In genomic region chr22:36608987-36609386, GRCh38 we compare ENCODE assay signal across 20 cellular contexts.
DNase-seq lines count a peak whose midpoint lies in the region; ATAC-seq and TF ChIP-seq lines count a peak whose summit lies in the region.
"Had no signal": no experiment of that assay in that cellular context is flagged by ENCODE, and none has a peak within 500 bp of the region (broad histone marks: within the 10 kb centered on the region; RNA-seq: fewer than 3 reads in every experiment).

No MANE protein-coding gene starts in this region.

- peaks cover 6% of the 10 kb centered on the region; the same call in 1 of the 2 replicates for H3K4me1 ChIP-seq in iPS DF 6.9 (ENCODE audit: control insufficient read depth, insufficient read depth, low read length)
- peaks cover 5% of the 10 kb centered on the region for H3K4me1 ChIP-seq in neural progenitor cell
- peaks cover 12% of the 10 kb centered on the region for H3K4me1 ChIP-seq in testis
- peaks cover 15% of the 10 kb centered on the region for H3K4me1 ChIP-seq in PC-9 (replicated peaks; ENCODE audit: insufficient read depth)
- H3K4me1 ChIP-seq: BLaER1 had no signal

- no peak for TF ChIP-seq CTCF in WTC11 (IDR thresholded peaks at IDR 0.05)
- no peak for TF ChIP-seq CTCF in neural progenitor cell (IDR thresholded peaks at IDR 0.05)
- TF ChIP-seq CTCF in testis (IDR thresholded peaks at IDR 0.05), result no peak
- no peak for TF ChIP-seq CTCF in PC-9 (conservative IDR thresholded peaks at IDR 0.05)

- no peak overlapping the region for H2AFZ ChIP-seq in neural progenitor cell (replicated peaks)
- H2AFZ ChIP-seq in PC-9, result no peak overlapping the region

- peaks cover 28% of the 10 kb centered on the region for H3K4me1 Mint-ChIP-seq in WTC11
- H3K4me1 Mint-ChIP-seq in neural progenitor cell, result peaks cover 6% of the 10 kb centered on the region

- H3K27me3 ChIP-seq in iPS DF 6.9 (ENCODE audit: control insufficient read depth, insufficient read depth, low read length) (no peaks in the 10 kb centered on the region; the same call in 1 of the 2 replicates), neural progenitor cell (no peaks in the 10 kb centered on the region), testis (no peaks in the 10 kb centered on the region), PC-9 (ENCODE audit: insufficient read depth, low read depth) (peaks cover 100% of the 10 kb centered on the region)
- H3K27me3 ChIP-seq: BLaER1 had no signal

- CTCF ChIA-PET in WTC11 (lab: Charles Lee), result interaction anchor here (1.5 kb wide), 1 partner anchor 45 kb away, joined by 3 read pairs; no protein-coding TSS in a partner anchor
- CTCF ChIA-PET in PC-9 (lab: Charles Lee), result interaction anchor here (0.7 kb wide), 1 partner anchor 247 kb away, joined by 4 read pairs; no protein-coding TSS in a partner anchor

- no peaks in the 10 kb centered on the region for H3K36me3 Mint-ChIP-seq in WTC11
- no peaks in the 10 kb centered on the region for H3K36me3 Mint-ChIP-seq in neural progenitor cell

- H3K36me3 ChIP-seq in iPS DF 6.9 (ENCODE audit: control insufficient read depth, insufficient read depth, low read length), result no peaks in the 10 kb centered on the region
- H3K36me3 ChIP-seq in neural progenitor cell, result no peaks in the 10 kb centered on the region
- H3K36me3 ChIP-seq in testis (ENCODE audit: low read depth, missing control alignments), result no peaks in the 10 kb centered on the region
- no peaks in the 10 kb centered on the region for H3K36me3 ChIP-seq in PC-9 (ENCODE audit: low read depth)
- H3K36me3 ChIP-seq: BLaER1 had no signal

- ATAC-seq in WTC11 (peak; percentile 77), GM18907 (IDR thresholded peaks at IDR 0.05; ENCODE audit: unreplicated experiment) (no peak)
- ATAC-seq: GM12878, HCT116 had no signal

- no peaks in the 10 kb centered on the region for H3F3A ChIP-seq in neural progenitor cell (ENCODE audit: low read depth)
- H3F3A ChIP-seq in PC-9 (ENCODE audit: insufficient read depth, low read depth), result no peaks in the 10 kb centered on the region

- H3K27ac ChIP-seq in iPS DF 6.9 (ENCODE audit: low read length), result no peak overlapping the region
- no peak overlapping the region for H3K27ac ChIP-seq in neural progenitor cell
- no peak overlapping the region for H3K27ac ChIP-seq in testis
- H3K27ac ChIP-seq in PC-9, result no peak overlapping the region
- H3K27ac ChIP-seq: BLaER1, SK-N-MC had no signal

- H3K9me3 Mint-ChIP-seq in WTC11 (no peaks in the 10 kb centered on the region), neural progenitor cell (no peaks in the 10 kb centered on the region)
- H3K9me3 Mint-ChIP-seq: CD4-positive, alpha-beta T cell had no signal

- no TSS peak for BruUV-seq in PC-9 (replicated peaks; lab: Mats Ljungman, UMichigan)

- intact Hi-C loops in testis (cut with DNase I; ENCODE audit: low total_unique reads) (no loop called here), PC-9 (cut with micrococcal nuclease; ENCODE audit: unreplicated experiment) (loop anchor here (5.0 kb wide), 1 partner anchor 33 kb away; no protein-coding TSS in a partner anchor)

- POLR2A ChIA-PET in WTC11 (lab: Charles Lee), result no interaction called here
- POLR2A ChIA-PET in PC-9 (lab: Charles Lee; ENCODE audit: unreplicated experiment), result interaction anchor here (1.0 kb wide), 1 partner anchor 79 kb away, joined by 17 read pairs; no protein-coding TSS in a partner anchor

- no peak overlapping the region for H3K9ac ChIP-seq in neural progenitor cell
- H3K9ac ChIP-seq: BLaER1 had no signal

- DNase-seq in WTC11 (ENCODE audit: low spot score) (no peak), iPS DF 6.9 (ENCODE audit: low read depth, low spot score) (peak; percentile 9), neural progenitor cell (ENCODE audit: low spot score) (no peak), testis (no peak), PC-9 (no peak), globus pallidus (ENCODE audit: low spot score) (no peak)
- DNase-seq: CD4-positive, alpha-beta T cell; COR-L47; DMS79 treated with DMSO at 0.1 percent for 48 hours; Kasumi-1; NCI-H1694 treated with DMSO at 0.1 percent for 48 hours; NCI-H2081 treated with DMSO at 0.1 percent for 48 hours; NCI-H446; NCI-H526; SHP77 had no signal

- H3K27me3 Mint-ChIP-seq in WTC11 (ENCODE audit: low read depth), result peaks cover 15% of the 10 kb centered on the region
- peaks cover 17% of the 10 kb centered on the region for H3K27me3 Mint-ChIP-seq in neural progenitor cell (ENCODE audit: insufficient read depth, low read depth)

- H3K4me3 Mint-ChIP-seq in WTC11 (no peak overlapping the region), neural progenitor cell (peak overlapping the region; percentile 32)
- H3K4me3 Mint-ChIP-seq: CD4-positive, alpha-beta T cell had no signal

- no peak overlapping the region for H3K4me3 ChIP-seq in iPS DF 6.9 (ENCODE audit: low read length)
- no peak overlapping the region for H3K4me3 ChIP-seq in neural progenitor cell
- H3K4me3 ChIP-seq in testis, result no peak overlapping the region
- no peak overlapping the region for H3K4me3 ChIP-seq in PC-9
- H3K4me3 ChIP-seq: BLaER1, GM12878, SK-N-MC had no signal

- H3K9me3 ChIP-seq in iPS DF 6.9 (ENCODE audit: control insufficient read depth, insufficient read depth, low read length) (no peaks in the 10 kb centered on the region), neural progenitor cell (ENCODE audit: low read depth) (no peaks in the 10 kb centered on the region), testis (no peaks in the 10 kb centered on the region), PC-9 (ENCODE audit: insufficient read depth, low read depth) (no peaks in the 10 kb centered on the region)
- H3K9me3 ChIP-seq: BLaER1 had no signal

- H3K4me2 ChIP-seq in neural progenitor cell (no peak overlapping the region), PC-9 (no peak overlapping the region)
- H3K4me2 ChIP-seq: BLaER1 had no signal

- peak overlapping the region; percentile 89 for H3K27ac Mint-ChIP-seq in WTC11
- H3K27ac Mint-ChIP-seq in neural progenitor cell, result no peak overlapping the region
- H3K27ac Mint-ChIP-seq: CD4-positive, alpha-beta T cell had no signal

- no peak for TF ChIP-seq POLR2A in testis (IDR thresholded peaks at IDR 0.05)

- WGBS in iPS DF 6.9 (ENCODE audit: insufficient coverage, insufficient read length), result no CpG with 5 or more reads among the region's 13 CpGs
- 55 to 67% methylated on average over 10 to 13 of the region's 13 CpGs for whole genome bisulfite sequencing in testis, 2 donors

- H3K9me2 ChIP-seq in PC-9 (ENCODE audit: insufficient read depth), result no peaks in the 10 kb centered on the region

- H3K79me2 ChIP-seq in neural progenitor cell (ENCODE audit: low read depth) (no peaks in the 10 kb centered on the region), PC-9 (ENCODE audit: low read depth) (no peaks in the 10 kb centered on the region)

- no peaks in the 10 kb centered on the region for H4K20me1 ChIP-seq in neural progenitor cell (ENCODE audit: low read depth)
- H4K20me1 ChIP-seq in PC-9 (ENCODE audit: insufficient read depth), result no peaks in the 10 kb centered on the region
- H4K20me1 ChIP-seq: BLaER1 had no signal

TF ChIP-seq in WTC11, 78 proteins besides CTCF, POLR2A, EP300 and RAD21 (continues in another document):
- TF ChIP-seq ZNF512 (CRISPR knock-in tag; IDR thresholded peaks at IDR 0.05; ENCODE audit: borderline replicate concordance) (peak; percentile 90; the same call in 1 of the 2 replicates), MLX (CRISPR knock-in tag; IDR thresholded peaks at IDR 0.05) (no peak), ATF2 (CRISPR knock-in tag; IDR thresholded peaks at IDR 0.05; ENCODE audit: borderline replicate concordance, low read depth) (peak; percentile 93), TCF7 (CRISPR knock-in tag; IDR thresholded peaks at IDR 0.05; ENCODE audit: low read depth) (peak; percentile 98), ZBTB43 (CRISPR knock-in tag; IDR thresholded peaks at IDR 0.05) (peak; percentile 95), ESRRA (CRISPR knock-in tag; IDR thresholded peaks at IDR 0.05; ENCODE audit: borderline replicate concordance) (peak; percentile 92; the same call in 1 of the 2 replicates)
